Comparison of ENCODE assay signal across 11 cellular contexts in genomic region chr3:46349484-46350261, GRCh38. TPM values are rescaled to one million over a fixed set of nuclear protein-coding genes. Genes with fewer than 3 reads are reported as not detected.
A peak's percentile ranks its signal among the peaks of the same experiment; 100 is the strongest.
DNase-seq lines count a peak whose midpoint lies in the region; ATAC-seq and TF ChIP-seq lines count a peak whose summit lies in the region.
"Had no signal": no experiment of that assay in that cellular context is flagged by ENCODE, and none has a peak within 500 bp of the region (broad histone marks: within the 10 kb centered on the region; RNA-seq: fewer than 3 reads in every experiment).

No MANE protein-coding gene starts in this region.

- H3K27me3 ChIP-seq in psoas muscle (ENCODE audit: insufficient read depth in 3 of 3, low read length in 2 of 3) = peaks cover 0 to 1% (median 0%) of the 10 kb centered on the region in 3 donors

- peak; percentile 67 for ATAC-seq in HG03039 (IDR thresholded peaks at IDR 0.05; ENCODE audit: unreplicated experiment)
- ATAC-seq in T-cell (replicated peaks in 1 of 4) = peak; percentile 44 to 59 (median 50)
- ATAC-seq in stimulated activated naive CD8-positive, alpha-beta T cell treated with anti-CD3 and anti-CD28 coated beads, Interleukin-15, amount 100 ng/mL, for 72 hours = peak; percentile 59
- ATAC-seq in psoas muscle = no peak

- in situ Hi-C loops in GM13976 (cut with MboI; ENCODE audit: low sequenced_read_pairs, unreplicated experiment) = no loop called here

- no peak overlapping the region for H3K4me3 ChIP-seq in psoas muscle
- H3K4me3 ChIP-seq: SK-N-MC had no signal

- H3K36me3 ChIP-seq in psoas muscle (ENCODE audit: insufficient read depth in 1 of 2, low read depth in 1 of 2) = no peaks in the 10 kb centered on the region

- intact Hi-C loops in psoas muscle (cut with DNase I) = no loop called here

- peaks cover 42% of the 10 kb centered on the region for H3K36me3 Mint-ChIP-seq in activated naive CD4-positive, alpha-beta T cell treated with anti-CD3 and anti-CD28 coated beads, Interleukin-2, amount 10 ng/mL, durations not matched to agents 7 days and 5 days
- no peaks in the 10 kb centered on the region for H3K36me3 Mint-ChIP-seq in T-cell
- H3K36me3 Mint-ChIP-seq: mesothelial cell of epicardium had no signal

- peaks cover 3% of the 10 kb centered on the region for H3K27me3 Mint-ChIP-seq in activated naive CD4-positive, alpha-beta T cell treated with anti-CD3 and anti-CD28 coated beads, Interleukin-2, amount 10 ng/mL, durations not matched to agents 7 days and 5 days
- H3K27me3 Mint-ChIP-seq in T-cell = peaks cover 0 to 2% of the 10 kb centered on the region in 2 donors
- peaks cover 17% of the 10 kb centered on the region for H3K27me3 Mint-ChIP-seq in stimulated activated naive CD8-positive, alpha-beta T cell treated with anti-CD3 and anti-CD28 coated beads, Interleukin-15, amount 100 ng/mL, for 72 hours

- H3K4me3 Mint-ChIP-seq in activated naive CD4-positive, alpha-beta T cell treated with anti-CD3 and anti-CD28 coated beads, Interleukin-2, amount 10 ng/mL, durations not matched to agents 7 days and 5 days = peak overlapping the region; percentile 49
- peak overlapping the region; percentile 37 to 55 (median 53) for H3K4me3 Mint-ChIP-seq in T-cell
- H3K4me3 Mint-ChIP-seq in stimulated activated naive CD8-positive, alpha-beta T cell treated with anti-CD3 and anti-CD28 coated beads, Interleukin-15, amount 100 ng/mL, for 72 hours = peak overlapping the region; percentile 9 to 57
- H3K4me3 Mint-ChIP-seq: mesothelial cell of epicardium had no signal

- WGBS in psoas muscle, 3 donors = 80 to 89% (median 87%) methylated on average over 2 of the region's 2 CpGs

- H3K9me3 Mint-ChIP-seq in activated naive CD4-positive, alpha-beta T cell treated with anti-CD3 and anti-CD28 coated beads, Interleukin-2, amount 10 ng/mL, durations not matched to agents 7 days and 5 days = peaks cover 22% of the 10 kb centered on the region
- peaks cover 0 to 8% (median 5%) of the 10 kb centered on the region in 3 donors for H3K9me3 Mint-ChIP-seq in T-cell
- H3K9me3 Mint-ChIP-seq in stimulated activated naive CD8-positive, alpha-beta T cell treated with anti-CD3 and anti-CD28 coated beads, Interleukin-15, amount 100 ng/mL, for 72 hours = peaks cover 5 to 14% of the 10 kb centered on the region in 2 donors

- peak overlapping the region; percentile 95 for H3K27ac Mint-ChIP-seq in activated naive CD4-positive, alpha-beta T cell treated with anti-CD3 and anti-CD28 coated beads, Interleukin-2, amount 10 ng/mL, durations not matched to agents 7 days and 5 days
- peak overlapping the region; percentile 79 to 84 for H3K27ac Mint-ChIP-seq in T-cell
- peak overlapping the region in 1 of 2 donors; percentile 54 for H3K27ac Mint-ChIP-seq in stimulated activated naive CD8-positive, alpha-beta T cell treated with anti-CD3 and anti-CD28 coated beads, Interleukin-15, amount 100 ng/mL, for 72 hours
- H3K27ac Mint-ChIP-seq: mesothelial cell of epicardium had no signal

- H3K4me1 Mint-ChIP-seq in activated naive CD4-positive, alpha-beta T cell treated with anti-CD3 and anti-CD28 coated beads, Interleukin-2, amount 10 ng/mL, durations not matched to agents 7 days and 5 days = peaks cover 71% of the 10 kb centered on the region
- peaks cover 61 to 67% (median 65%) of the 10 kb centered on the region in 3 donors for H3K4me1 Mint-ChIP-seq in T-cell
- peaks cover 61% of the 10 kb centered on the region for H3K4me1 Mint-ChIP-seq in stimulated activated naive CD8-positive, alpha-beta T cell treated with anti-CD3 and anti-CD28 coated beads, Interleukin-15, amount 100 ng/mL, for 72 hours
- H3K4me1 Mint-ChIP-seq: mesothelial cell of epicardium had no signal

- H3K4me1 ChIP-seq in psoas muscle = no peaks in the 10 kb centered on the region

- no peak for TF ChIP-seq CTCF in GM13976 (IDR thresholded peaks at IDR 0.05; ENCODE audit: borderline replicate concordance, control extremely low read depth, extremely low read depth, insufficient read depth, missing control alignments)
- no peak for TF ChIP-seq CTCF in psoas muscle (IDR thresholded peaks at IDR 0.05)

- CTCF ChIA-PET in activated naive CD4-positive, alpha-beta T cell treated with anti-CD3 and anti-CD28 coated beads, Interleukin-2, amount 10 ng/mL, durations not matched to agents 7 days and 5 days (lab: Charles Lee) = interaction anchor here (0.9 to 7.7 kb wide), 5 partner anchors 10 to 134 kb away, joined by 3 to 80 read pairs (median 5); partner anchors contain the start of gene CCR5
- CTCF ChIA-PET in T-cell (lab: Charles Lee) = interaction anchor here in 1 of 2 donors (1.2 kb wide), 1 partner anchor 19 kb away, joined by 5 read pairs; no protein-coding TSS in a partner anchor

- POLR2A ChIA-PET in T-cell (lab: Charles Lee) = interaction anchor here in 1 of 2 donors (0.7 kb wide), 1 partner anchor 22 kb away, joined by 3 read pairs; no protein-coding TSS in a partner anchor

- DNase-seq in activated naive CD4-positive, alpha-beta T cell treated with anti-CD3 and anti-CD28 coated beads, Interleukin-2, amount 10 ng/mL, durations not matched to agents 7 days and 5 days = peak; percentile 30
- DNase-seq in activated naive CD4-positive, alpha-beta T cell (lab: John Stamatoyannopoulos, UW) = no peak
- no peak for DNase-seq in T-cell
- DNase-seq in stimulated activated naive CD8-positive, alpha-beta T cell treated with anti-CD3 and anti-CD28 coated beads, Interleukin-15, amount 100 ng/mL, for 72 hours = no peak
- no peak for DNase-seq in GM13976 (ENCODE audit: low spot score)
- no peak for DNase-seq in NCI-H2196 treated with DMSO at 0.1 percent for 48 hours (lab: John Stamatoyannopoulos, UW; ENCODE audit: unreplicated experiment)
- DNase-seq in psoas muscle = no peak

- no peaks in the 10 kb centered on the region for H3K9me3 ChIP-seq in psoas muscle

- no peak overlapping the region for H3K27ac ChIP-seq in psoas muscle
- H3K27ac ChIP-seq: SK-N-MC had no signal

RNA-seq across cellular contexts. Expression of gene CCR2, which starts 4.2 kb away (rescaled TPM):
- 10 to 100 TPM in 2 of 5 donors, 1 to 10 TPM in 3; 3.3 to 15.1 (median 8.1) TPM for total RNA-seq in T-cell
- 1 to 10 TPM in 1 of 4 donors, under 1 TPM in 3; 0.23 to 1.0 (median 0.38) TPM for total RNA-seq in psoas muscle
- under 1 TPM; 0.10 to 0.34 (median 0.27) TPM for polyA plus RNA-seq in psoas muscle
- total RNA-seq: LHCN-M2, mesothelial cell of epicardium had no signal

RNA-seq across cellular contexts. Expression of gene CCR5, which starts 21.1 kb away (rescaled TPM):
- total RNA-seq in T-cell (10 to 100 TPM in 3 of 5 donors, 1 to 10 TPM in 2; 4.0 to 14.6 (median 10.1) TPM), psoas muscle (1 to 10 TPM in 1 of 4 donors, under 1 TPM in 3; 0.19 to 1.1 (median 0.52) TPM)
- under 1 TPM; 0.08 to 0.21 (median 0.14) TPM for polyA plus RNA-seq in psoas muscle
- total RNA-seq: LHCN-M2, mesothelial cell of epicardium had no signal

RNA-seq across cellular contexts. Expression of gene CCRL2, which starts 57.4 kb away (rescaled TPM):
- 1 to 10 TPM; 1.1 to 2.5 (median 1.6) TPM for total RNA-seq in T-cell
- 1 to 10 TPM; 1.0 to 1.8 (median 1.7) TPM for total RNA-seq in psoas muscle
- polyA plus RNA-seq in psoas muscle = 1 to 10 TPM in 1 of 3 donors, under 1 TPM in 2; 0.55 to 1.1 (median 0.70) TPM
- total RNA-seq: mesothelial cell of epicardium had no signal

Comparison
In these comparisons a context has a peak if more than half of its experiments do, and no peak if none do; other contexts are left out.
1. ATAC-seq: peak in HG03039 (single experiment), T-cell (4 of 4) and stimulated activated naive CD8-positive, alpha-beta T cell treated with anti-CD3 and anti-CD28 coated beads, Interleukin-15, amount 100 ng/mL, for 72 hours (single experiment); none in psoas muscle (0 of 4).
2. Peak in every context shown above with its lines, with median percentiles within 50 percentile points of each other: H3K4me3 Mint-ChIP-seq.